In the genomic region with DNA sequence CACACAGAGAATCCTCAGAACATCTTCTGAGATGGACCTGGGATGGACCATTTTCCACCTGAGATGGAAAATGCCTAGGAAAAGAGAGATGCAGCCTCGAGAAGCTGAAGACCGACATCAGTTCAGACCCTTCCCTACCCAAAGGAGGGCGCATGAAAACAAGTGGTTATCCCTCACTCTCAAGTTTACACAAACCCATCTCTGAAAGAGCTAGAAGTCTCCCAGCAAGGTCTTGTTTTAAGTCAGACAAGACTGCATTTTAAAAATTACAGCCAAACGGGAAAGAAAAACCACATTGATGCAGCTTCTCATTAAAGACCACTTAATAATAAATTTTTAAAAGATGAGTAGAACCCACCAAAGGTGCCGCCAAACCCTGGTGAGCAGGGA, we compare ENCODE assay signal across 10 cellular contexts. TPM values are rescaled to one million over a fixed set of nuclear protein-coding genes. Genes with fewer than 3 reads are reported as not detected.
A peak's percentile ranks its signal among the peaks of the same experiment; 100 is the strongest.
DNase-seq lines count a peak whose midpoint lies in the region; ATAC-seq and TF ChIP-seq lines count a peak whose summit lies in the region.
"Had no signal": no experiment of that assay in that cellular context is flagged by ENCODE, and none has a peak within 500 bp of the region (broad histone marks: within the 10 kb centered on the region; RNA-seq: fewer than 3 reads in every experiment).

No MANE protein-coding gene starts in this region.

- ATAC-seq in GM23338 (no peak), gastrocnemius medialis (no peak)

- H3K4me3 ChIP-seq in GM23338 = peak overlapping the region; percentile 68
- peak overlapping the region in 3 of 4 donors; percentile 34 to 74 (median 74) for H3K4me3 ChIP-seq in Peyer's patch
- peak overlapping the region; percentile 71 for H3K4me3 ChIP-seq in epithelial cell of proximal tubule (ENCODE audit: low read depth, low read length)
- peak overlapping the region in 3 of 4 donors; percentile 34 to 56 (median 53) for H3K4me3 ChIP-seq in gastrocnemius medialis
- no peak overlapping the region for H3K4me3 ChIP-seq in tibial artery

- no peaks in the 10 kb centered on the region for H3K9me3 ChIP-seq in Peyer's patch
- H3K9me3 ChIP-seq in gastrocnemius medialis = no peaks in the 10 kb centered on the region
- H3K9me3 ChIP-seq in tibial artery = peaks cover 0 to 7% (median 0%) of the 10 kb centered on the region in 3 donors

- H3K4me1 ChIP-seq in GM23338 (ENCODE audit: insufficient read depth) (peaks cover 21% of the 10 kb centered on the region), Peyer's patch (no peaks in the 10 kb centered on the region), gastrocnemius medialis (peaks cover 3 to 7% of the 10 kb centered on the region in 2 donors), tibial artery (peaks cover 0 to 16% (median 13%) of the 10 kb centered on the region in 4 donors)

- peak overlapping the region; percentile 75 for H3K4me3 Mint-ChIP-seq in GM23338

- peak overlapping the region; percentile 90 for H3K4me2 ChIP-seq in GM23338

- TF ChIP-seq CTCF in GM23338 (conservative IDR thresholded peaks at IDR 0.05; ENCODE audit: low read depth in 2 of 2) (no peak), Peyer's patch (IDR thresholded peaks at IDR 0.05) (no peak), epithelial cell of proximal tubule (conservative IDR thresholded peaks at IDR 0.05; ENCODE audit: low read depth, low read length) (no peak), gastrocnemius medialis (IDR thresholded peaks at IDR 0.05 in 4 of 5, conservative IDR thresholded peaks at IDR 0.05 in 1 of 5) (no peak), tibial artery (IDR thresholded peaks at IDR 0.05) (no peak)

- intact Hi-C loops in gastrocnemius medialis (cut with DNase I; ENCODE audit: low total_unique reads) (no loop called here), tibial artery (cut with DNase I; ENCODE audit: low total_unique reads) (no loop called here)

- DNase-seq in GM23338 (ENCODE audit: low spot score) = no peak
- DNase-seq in Peyer's patch = no peak
- no peak for DNase-seq in epithelial cell of proximal tubule (ENCODE audit: low read depth)
- DNase-seq in gastrocnemius medialis = no peak
- no peak for DNase-seq in tibial artery
- no peak for DNase-seq in iPS-NIHi11 (ENCODE audit: low spot score)
- no peak for DNase-seq in amygdala (lab: John Stamatoyannopoulos, UW)
- DNase-seq: GDM1, NCI-H1436, sigmoid colon had no signal

- H3K79me2 ChIP-seq in GM23338 (replicated peaks; ENCODE audit: insufficient read depth) = peaks cover 50% of the 10 kb centered on the region

- TF ChIP-seq POLR2A in Peyer's patch (IDR thresholded peaks at IDR 0.05) (no peak), gastrocnemius medialis (IDR thresholded peaks at IDR 0.05) (no peak)

- H3K27ac ChIP-seq in GM23338 (ENCODE audit: low read depth) = no peak overlapping the region
- H3K27ac ChIP-seq in Peyer's patch = peak overlapping the region in 3 of 4 donors; percentile 80 to 93 (median 82)
- H3K27ac ChIP-seq in gastrocnemius medialis = no peak overlapping the region
- H3K27ac ChIP-seq in tibial artery = no peak overlapping the region
- H3K27ac ChIP-seq: sigmoid colon had no signal

- H3K9me2 ChIP-seq in GM23338 (ENCODE audit: insufficient read depth) = peaks cover under 1% of the 10 kb centered on the region; the same call in 1 of the 2 replicates

- no peaks in the 10 kb centered on the region for H4K20me1 ChIP-seq in GM23338 (replicated peaks; ENCODE audit: insufficient read depth)

- H2AFZ ChIP-seq in GM23338 = peak overlapping the region; percentile 80; the same call in 1 of the 2 replicates

- H3K27me3 ChIP-seq in GM23338 (ENCODE audit: insufficient read depth) = peaks cover 17% of the 10 kb centered on the region
- no peaks in the 10 kb centered on the region for H3K27me3 ChIP-seq in Peyer's patch
- H3K27me3 ChIP-seq in gastrocnemius medialis = peaks cover 0 to 23% (median 0%) of the 10 kb centered on the region in 3 donors
- peaks cover 0 to 30% of the 10 kb centered on the region in 2 donors for H3K27me3 ChIP-seq in tibial artery

- H3F3A ChIP-seq in GM23338 (replicated peaks; ENCODE audit: low read depth) = 0 out of 2 replicates have a peak, but pooled peaks cover 6% of the 10 kb centered on the region

- no peaks in the 10 kb centered on the region for H3K36me3 ChIP-seq in GM23338 (ENCODE audit: insufficient read depth)
- no peaks in the 10 kb centered on the region for H3K36me3 ChIP-seq in Peyer's patch
- H3K36me3 ChIP-seq in gastrocnemius medialis = no peaks in the 10 kb centered on the region
- H3K36me3 ChIP-seq in tibial artery = no peaks in the 10 kb centered on the region
- H3K36me3 ChIP-seq: sigmoid colon had no signal

- H3K27me3 Mint-ChIP-seq in GM23338 (ENCODE audit: insufficient read depth, low read depth, poor library complexity) = peaks cover 14% of the 10 kb centered on the region

- peaks cover 35% of the 10 kb centered on the region for H3K4me1 Mint-ChIP-seq in GM23338

- in situ Hi-C loops in gastrocnemius medialis (cut with MboI; ENCODE audit: low sequenced_read_pairs in 4 of 4) = no loop called here

- peaks cover 14% of the 10 kb centered on the region; the same call in 2 of the 3 replicates for H3K9me3 Mint-ChIP-seq in GM23338

- no peak overlapping the region for H3K27ac Mint-ChIP-seq in GM23338

- peaks cover 29% of the 10 kb centered on the region for H3K36me3 Mint-ChIP-seq in GM23338 (ENCODE audit: low read depth)

TF ChIP-seq in GM23338, 12 proteins besides CTCF, POLR2A, EP300 and RAD21:
- TF ChIP-seq EZH2 (IDR thresholded peaks at IDR 0.05; ENCODE audit: low read depth, unreplicated experiment) (no peak), ZNF114 (CRISPR knock-in tag; IDR thresholded peaks at IDR 0.05) (no peak), CREB1 (CRISPR knock-in tag; IDR thresholded peaks at IDR 0.05; ENCODE audit: low read depth) (no peak)

RNA-seq across cellular contexts. Expression of a gene that starts 1.3 kb away (rescaled TPM):
- total RNA-seq in GM23338 (2014; rRNA removed; shearing (Covaris generic)) = 13.1 and 17.7 TPM in 2 replicates
- 6.3 and 7.1 TPM in 2 replicates for polyA plus RNA-seq in GM23338 (2016; fragmentation: Nextera tagmentation; extraction: Ambion mirVana)
- 100 to 1,000 TPM in 3 of 4 donors, 10 to 100 TPM in 1; 92.8 to 144 (median 111) TPM for total RNA-seq in Peyer's patch
- 2.3 and 8.3 TPM in 2 replicates for total RNA-seq in epithelial cell of proximal tubule
- total RNA-seq in gastrocnemius medialis = 10 to 100 TPM in 2 of 4 donors, 1 to 10 TPM in 2; 7.4 to 16.2 (median 12.1) TPM

Comparison
In these comparisons a context has a peak if more than half of its experiments do, and no peak if none do; other contexts are left out.
1. H3K27ac ChIP-seq: peak in Peyer's patch (3 of 4); none in GM23338 (single experiment), gastrocnemius medialis (0 of 4) and tibial artery (0 of 2).
2. H3K4me3 ChIP-seq: peak in GM23338 (single experiment), Peyer's patch (3 of 4), epithelial cell of proximal tubule (single experiment) and gastrocnemius medialis (3 of 4); none in tibial artery (0 of 2).